Comparison of ENCODE assay signal across 10 cellular contexts in genomic region chr13:37869506-37869755, GRCh38. TPM values are rescaled to one million over a fixed set of nuclear protein-coding genes. Genes with fewer than 3 reads are reported as not detected.
DNase-seq lines count a peak whose midpoint lies in the region; ATAC-seq and TF ChIP-seq lines count a peak whose summit lies in the region.
"Had no signal": no experiment of that assay in that cellular context is flagged by ENCODE, and none has a peak within 500 bp of the region (broad histone marks: within the 10 kb centered on the region; RNA-seq: fewer than 3 reads in every experiment).

No MANE protein-coding gene starts in this region.

- H3K4me1 Mint-ChIP-seq in nephron: peaks cover 24% of the 10 kb centered on the region
- H3K4me1 Mint-ChIP-seq in effector memory CD8-positive, alpha-beta T cell (ENCODE audit: low read depth in 2 of 2): peaks cover 0 to 4% of the 10 kb centered on the region in 2 donors

- H3K36me3 ChIP-seq in heart right ventricle (no peaks in the 10 kb centered on the region), esophagus (ENCODE audit: control insufficient read depth in 2 of 2, insufficient read depth in 2 of 2, low read length in 1 of 2) (no peaks in the 10 kb centered on the region), aorta (ENCODE audit: control insufficient read depth in 1 of 2, insufficient read depth in 2 of 2, low read length in 1 of 2) (no peaks in the 10 kb centered on the region)

- no peaks in the 10 kb centered on the region for H3K9me3 ChIP-seq in heart right ventricle
- H3K9me3 ChIP-seq in esophagus (ENCODE audit: control insufficient read depth in 2 of 2, insufficient read depth in 1 of 2, low read depth in 1 of 2, low read length in 1 of 2): no peaks in the 10 kb centered on the region
- H3K9me3 ChIP-seq in aorta (ENCODE audit: control insufficient read depth, low read length): no peaks in the 10 kb centered on the region

- DNase-seq in heart right ventricle (no peak), left cardiac atrium (no peak), aorta (no peak), NCI-H2196 treated with DMSO at 0.1 percent for 48 hours (lab: John Stamatoyannopoulos, UW; ENCODE audit: unreplicated experiment) (no peak)
- no peak for DNase-seq in effector memory CD8-positive, alpha-beta T cell
- no peak for DNase-seq in activated CD4-positive, alpha-beta T cell treated with anti-CD3 and anti-CD28 coated beads, Interleukin-2, amount 50 U/mL, for 4 hours
- DNase-seq: CD8-positive, alpha-beta memory T cell; stimulated activated CD4-positive, alpha-beta T cell treated with anti-CD3 and anti-CD28 coated beads, Interleukin-4, amount 100 ng/mL, for 4 hours had no signal

- peaks cover 36% of the 10 kb centered on the region for H3K27me3 Mint-ChIP-seq in nephron (ENCODE audit: low read depth)
- peaks cover 0 to 23% of the 10 kb centered on the region in 2 donors for H3K27me3 Mint-ChIP-seq in effector memory CD8-positive, alpha-beta T cell

- peak overlapping the region; percentile 87 to 92 (median 88) for H3K4me3 Mint-ChIP-seq in nephron
- H3K4me3 Mint-ChIP-seq in effector memory CD8-positive, alpha-beta T cell: no peak overlapping the region
- H3K4me3 Mint-ChIP-seq: CD8-positive, alpha-beta memory T cell had no signal

- ATAC-seq in heart right ventricle (peak in 6 of 8 donors; percentile 28 to 51 (median 38)), left cardiac atrium (no peak), aorta (ENCODE audit: low FRiP score) (no peak)
- no peak for ATAC-seq in effector memory CD8-positive, alpha-beta T cell (replicated peaks)

- intact Hi-C loops in heart right ventricle (cut with DNase I): loop anchor here in 2 of 10 donors (5.0 kb wide), 2 partner anchors 658 to 663 kb away; no protein-coding TSS in a partner anchor
- intact Hi-C loops in left cardiac atrium (cut with DNase I): no loop called here
- intact Hi-C loops in aorta (cut with DNase I): no loop called here

- peak overlapping the region; percentile 86 to 89 (median 88) for H3K27ac Mint-ChIP-seq in nephron
- no peak overlapping the region for H3K27ac Mint-ChIP-seq in effector memory CD8-positive, alpha-beta T cell
- H3K27ac Mint-ChIP-seq: CD8-positive, alpha-beta memory T cell had no signal

- H3K4me3 ChIP-seq in heart right ventricle: peak overlapping the region; percentile 37 to 61 (median 56)
- H3K4me3 ChIP-seq in esophagus (ENCODE audit: low read depth in 1 of 2, low read length in 2 of 2): peak overlapping the region; percentile 12 to 31
- peak overlapping the region; percentile 27 to 56 for H3K4me3 ChIP-seq in aorta (ENCODE audit: low read length in 2 of 2)

- no peak for TF ChIP-seq CTCF in heart right ventricle (IDR thresholded peaks at IDR 0.05)
- TF ChIP-seq CTCF in nephron (IDR thresholded peaks at IDR 0.05; ENCODE audit: unreplicated experiment in 3 of 3): no peak

- no peaks in the 10 kb centered on the region for H3K36me3 Mint-ChIP-seq in nephron (ENCODE audit: low read depth)
- no peaks in the 10 kb centered on the region for H3K36me3 Mint-ChIP-seq in effector memory CD8-positive, alpha-beta T cell (ENCODE audit: insufficient read depth)
- H3K36me3 Mint-ChIP-seq: CD8-positive, alpha-beta memory T cell had no signal

- H3K27me3 ChIP-seq in heart right ventricle (peaks cover 0 to 32% (median 24%) of the 10 kb centered on the region in 7 donors), esophagus (ENCODE audit: control insufficient read depth in 1 of 2, insufficient read depth in 2 of 2, low read length in 2 of 2) (peaks cover 2 to 5% of the 10 kb centered on the region in 2 donors), aorta (ENCODE audit: control insufficient read depth in 1 of 2, insufficient read depth in 2 of 2, low read length in 1 of 2) (no peaks in the 10 kb centered on the region)

- peaks cover 0 to 29% (median 4%) of the 10 kb centered on the region in 9 donors for H3K4me1 ChIP-seq in heart right ventricle
- H3K4me1 ChIP-seq in esophagus (ENCODE audit: control insufficient read depth in 2 of 2, insufficient read depth in 2 of 2, low read length in 1 of 2): peaks cover 2 to 5% of the 10 kb centered on the region in 2 donors
- H3K4me1 ChIP-seq in aorta (ENCODE audit: control insufficient read depth in 1 of 2, insufficient read depth in 2 of 2, low read length in 2 of 2): peaks cover 0 to 2% of the 10 kb centered on the region in 2 donors

- no peaks in the 10 kb centered on the region for H3K9me3 Mint-ChIP-seq in nephron
- H3K9me3 Mint-ChIP-seq in effector memory CD8-positive, alpha-beta T cell: no peaks in the 10 kb centered on the region

- 1% methylated on average over 19 of the region's 19 CpGs for WGBS in heart right ventricle, 2 donors
- WGBS in esophagus, 2 donors: 2 to 4% methylated on average over 19 of the region's 19 CpGs
- 1% methylated on average over 19 of the region's 19 CpGs for WGBS in aorta, 2 donors

- H3K27ac ChIP-seq in heart right ventricle: peak overlapping the region in 5 of 10 donors; percentile 13 to 46 (median 32)
- H3K27ac ChIP-seq in esophagus (ENCODE audit: low read depth in 2 of 2, low read length in 1 of 2): no peak overlapping the region
- H3K27ac ChIP-seq in aorta (ENCODE audit: low read depth in 1 of 2, low read length in 2 of 2): no peak overlapping the region

RNA-seq across cellular contexts. Expression of gene TRPC4, which starts 0.1 kb away (rescaled TPM):
- total RNA-seq in heart right ventricle (1 to 10 TPM in 6 of 10 donors, under 1 TPM in 3, not detected in 1; 0.33 to 3.9 (median 1.2) TPM), left cardiac atrium (1 to 10 TPM; 1.3 to 1.4 TPM), aorta (1 to 10 TPM; 1.3 to 4.3 TPM)
- polyA plus RNA-seq in heart right ventricle (under 1 TPM; 0.26 to 0.80 TPM), esophagus (under 1 TPM; 0.04 to 0.06 TPM), aorta (10 to 100 TPM in 1 of 2 donors, 1 to 10 TPM in 1; 2.6 to 11.3 TPM)
- total RNA-seq: CD8-positive, alpha-beta memory T cell had no signal
- polyA plus RNA-seq: CD8-positive, alpha-beta memory T cell had no signal

Comparison
In these comparisons a context has a peak if more than half of its experiments do, and no peak if none do; other contexts are left out.
1. ATAC-seq: peak in heart right ventricle (6 of 8); none in left cardiac atrium (0 of 2), aorta (single experiment) and effector memory CD8-positive, alpha-beta T cell (single experiment).
2. H3K27ac Mint-ChIP-seq: peak in nephron (3 of 3); none in effector memory CD8-positive, alpha-beta T cell (0 of 2).
3. H3K4me3 Mint-ChIP-seq: peak in nephron (3 of 3); none in effector memory CD8-positive, alpha-beta T cell (0 of 2).
4. Peak in every context shown above with its lines, with median percentiles within 50 percentile points of each other: H3K4me3 ChIP-seq.